Comparison of ENCODE assay signal across 11 cellular contexts in the genomic region with DNA sequence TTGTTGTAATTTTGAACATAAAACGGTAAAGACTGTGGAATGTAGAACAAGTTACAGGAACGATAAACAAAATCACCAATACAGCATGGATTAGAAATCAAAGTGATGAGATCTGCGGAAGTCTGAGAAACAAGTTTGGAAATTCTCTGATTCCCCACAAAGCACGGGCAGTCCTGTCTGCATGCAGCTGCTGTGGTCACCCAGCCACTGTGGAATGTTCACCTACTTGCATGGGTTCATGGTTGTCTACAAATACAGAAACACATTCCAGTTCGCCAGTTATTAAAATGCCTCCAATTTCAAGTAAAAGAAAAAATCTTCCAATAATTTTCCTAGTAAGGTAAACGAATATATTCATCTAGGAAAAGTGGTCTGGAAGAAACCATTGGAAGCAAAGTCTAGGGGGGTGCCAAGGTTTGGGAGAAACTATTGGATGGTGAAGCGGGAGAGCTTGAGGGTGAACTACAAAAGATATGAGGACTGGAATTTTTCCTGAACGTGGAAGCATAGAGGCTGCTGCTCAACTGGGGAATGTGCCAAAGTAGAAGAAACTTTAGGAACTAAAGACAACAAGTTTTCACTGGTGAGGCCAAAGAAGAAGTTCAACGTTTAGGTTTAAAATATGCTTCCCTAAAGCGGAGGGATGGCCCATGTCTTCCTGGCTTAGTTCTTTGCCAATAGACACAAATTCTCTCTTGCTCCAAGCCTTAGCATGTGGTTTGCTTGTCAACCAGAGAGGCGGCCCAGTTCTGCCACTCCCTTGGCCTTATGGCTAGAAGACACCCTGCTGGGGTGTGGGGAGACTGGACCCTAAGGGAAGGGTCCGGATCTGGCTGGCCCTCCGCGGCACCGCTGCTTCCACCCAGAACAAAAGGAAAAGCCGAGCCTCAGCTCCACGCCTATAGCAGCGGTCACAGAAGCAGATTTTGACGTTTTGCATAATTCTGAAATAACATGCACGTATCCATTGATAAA.
DNase-seq lines count a peak whose midpoint lies in the region; ATAC-seq and TF ChIP-seq lines count a peak whose summit lies in the region.
"Had no signal": no experiment of that assay in that cellular context is flagged by ENCODE, and none has a peak within 500 bp of the region (broad histone marks: within the 10 kb centered on the region; RNA-seq: fewer than 3 reads in every experiment).

No MANE protein-coding gene starts in this region.

- H3K9me3 ChIP-seq in Panc1 (ENCODE audit: control insufficient read depth, insufficient read depth, low read depth, low read length), result no peaks in the 10 kb centered on the region
- H3K9me3 ChIP-seq in tibial nerve, result no peaks in the 10 kb centered on the region
- H3K9me3 ChIP-seq: gastroesophageal sphincter had no signal

- ATAC-seq in Panc1, result no peak
- ATAC-seq in GM19023 (IDR thresholded peaks at IDR 0.05; ENCODE audit: unreplicated experiment), result no peak

- TF ChIP-seq POLR2A in tibial nerve (IDR thresholded peaks at IDR 0.05), result no peak

- no peak for TF ChIP-seq CTCF in Panc1 (IDR thresholded peaks at IDR 0.05)
- no peak for TF ChIP-seq CTCF in tibial nerve (IDR thresholded peaks at IDR 0.05)

- H3K4me3 ChIP-seq in Panc1 (ENCODE audit: low read depth in 2 of 2, low read length in 2 of 2) (no peak overlapping the region), tibial nerve (no peak overlapping the region)
- H3K4me3 ChIP-seq: gastroesophageal sphincter had no signal

- H3K36me3 ChIP-seq in Panc1 (ENCODE audit: control insufficient read depth, insufficient read depth, low read length), result no peaks in the 10 kb centered on the region
- H3K36me3 ChIP-seq in tibial nerve, result no peaks in the 10 kb centered on the region
- H3K36me3 ChIP-seq: gastroesophageal sphincter had no signal

- 71 to 73% methylated on average over 20 of the region's 20 CpGs for WGBS in tibial nerve, 2 donors

- peak overlapping the region; percentile 37; the same call in 1 of the 2 replicates for H3K27ac ChIP-seq in Panc1 (ENCODE audit: low read length)
- H3K27ac ChIP-seq in tibial nerve, result no peak overlapping the region
- H3K27ac ChIP-seq: gastroesophageal sphincter had no signal

- BruUV-seq in Panc1 (replicated peaks; lab: Mats Ljungman, UMichigan), result no TSS peak

- peaks cover 5% of the 10 kb centered on the region for H3K4me1 ChIP-seq in Panc1 (ENCODE audit: control insufficient read depth, insufficient read depth, low read length)
- peaks cover 0 to 8% (median 0%) of the 10 kb centered on the region in 4 donors for H3K4me1 ChIP-seq in tibial nerve

- in situ Hi-C loops in Panc1 (cut with HindIII; ENCODE audit: low pct_unique_long_range_greater_than_20kb, low sequenced_read_pairs), result no loop called here

- POLR2A ChIA-PET in Panc1 (lab: Charles Lee), result interaction anchor here (0.6 to 0.7 kb wide), 2 partner anchors 236 to 1895 kb away, joined by 4 to 5 read pairs; no protein-coding TSS in a partner anchor

- H3K27me3 ChIP-seq in Panc1 (ENCODE audit: control insufficient read depth, insufficient read depth, low read length) (no peaks in the 10 kb centered on the region), tibial nerve (no peaks in the 10 kb centered on the region)

- intact Hi-C loops in Panc1 (cut with micrococcal nuclease; ENCODE audit: unreplicated experiment), result loop anchor here (5.0 kb wide), 1 partner anchor 59 kb away; no protein-coding TSS in a partner anchor

- DNase-seq in Ammon's horn (ENCODE audit: low spot score), result peak; percentile 34
- DNase-seq in HT-29 (ENCODE audit: low spot score), result peak; percentile 34
- no peak for DNase-seq in Panc1 (ENCODE audit: low read depth, low spot score)
- peak; percentile 20 for DNase-seq in germinal center (ENCODE audit: low spot score)
- DNase-seq in stimulated activated CD4-positive, alpha-beta T cell treated with anti-CD3 and anti-CD28 coated beads, Interleukin-4, amount 100 ng/mL, for 1 hour, result no peak
- no peak for DNase-seq in tibial nerve (ENCODE audit: low spot score in 2 of 2)
- DNase-seq in C1 segment of cervical spinal cord (lab: John Stamatoyannopoulos, UW), result no peak
- DNase-seq: activated gamma-delta T cell, NCI-H226 had no signal

- CTCF ChIA-PET in Panc1 (lab: Charles Lee), result interaction anchor here (0.9 to 1.5 kb wide), 3 partner anchors 12 to 328 kb away, joined by 3 to 8 read pairs (median 7); no protein-coding TSS in a partner anchor

- no peak for TF ChIP-seq EP300 in tibial nerve (IDR thresholded peaks at IDR 0.05)

Comparison
In these comparisons a context has a peak if more than half of its experiments do, and no peak if none do; other contexts are left out.
1. DNase-seq: peak in Ammon's horn (single experiment), HT-29 (single experiment) and germinal center (single experiment); none in Panc1 (single experiment), stimulated activated CD4-positive, alpha-beta T cell treated with anti-CD3 and anti-CD28 coated beads, Interleukin-4, amount 100 ng/mL, for 1 hour (single experiment), tibial nerve (0 of 2) and C1 segment of cervical spinal cord (0 of 14).